Comparison of ENCODE assay signal across 8 cellular contexts in the genomic region with DNA sequence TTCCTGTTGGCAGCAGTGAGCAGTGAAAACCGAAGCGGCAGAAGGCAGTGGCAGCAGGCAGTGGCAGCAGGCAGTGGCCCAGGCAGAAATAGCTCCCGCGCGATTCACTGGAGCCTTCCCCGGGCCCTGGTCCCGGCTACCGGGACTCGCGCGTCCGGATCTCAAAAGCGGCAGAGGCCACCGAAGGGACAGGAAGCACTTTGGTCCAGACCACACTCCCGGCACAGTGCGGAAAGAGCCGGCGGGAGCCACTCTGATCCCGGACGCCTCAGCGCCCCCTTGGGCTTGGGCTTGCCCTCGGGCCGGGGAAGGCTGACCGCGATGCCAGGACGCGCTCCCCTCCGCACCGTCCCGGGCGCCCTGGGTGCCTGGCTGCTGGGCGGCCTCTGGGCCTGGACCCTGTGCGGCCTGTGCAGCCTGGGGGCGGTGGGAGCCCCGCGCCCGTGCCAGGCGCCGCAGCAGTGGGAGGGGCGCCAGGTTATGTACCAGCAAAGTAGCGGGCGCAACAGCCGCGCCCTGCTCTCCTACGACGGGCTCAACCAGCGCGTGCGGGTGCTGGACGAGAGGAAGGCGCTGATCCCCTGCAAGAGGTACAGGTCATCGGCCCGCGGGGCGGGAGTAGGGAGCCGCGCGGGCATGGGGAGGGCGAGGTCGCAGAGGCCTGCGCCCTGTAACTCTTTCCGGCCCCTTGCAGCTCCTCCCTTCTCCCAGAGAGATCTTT. TPM values are rescaled to one million over a fixed set of nuclear protein-coding genes. Genes with fewer than 3 reads are reported as not detected.
DNase-seq lines count a peak whose midpoint lies in the region; ATAC-seq, FAIRE-seq and TF ChIP-seq lines count a peak whose summit lies in the region.

A gene (plus strand): TSS at position 22 of the 721 bp plus-strand sequence. CDS start 300 bp downstream, at position 322.

- H3K4me3 ChIP-seq in RWPE2 (ENCODE audit: severe bottlenecking), result peak within 1 kb of the TSS; percentile 33
- H3K4me3 ChIP-seq in choroid plexus epithelial cell (ENCODE audit: low read depth, low read length), result peak within 1 kb of the TSS; percentile 61

- H3K9me3 ChIP-seq in RWPE2 (ENCODE audit: severe bottlenecking), result no peaks in the 10 kb centered on the region

- FAIRE-seq in HTR-8/SVneo (lab: Jason Lieb, UNC), result no peak

- H3K36me3 ChIP-seq in RWPE2 (ENCODE audit: low read depth), result no peaks in the 10 kb centered on the region

- DNase-seq in DMS114 treated with DMSO at 0.1 percent for 48 hours (lab: John Stamatoyannopoulos, UW; ENCODE audit: unreplicated experiment), result peak; percentile 68
- peak; percentile 23 for DNase-seq in HTR-8/SVneo (ENCODE audit: insufficient read length, low spot score)
- DNase-seq in RWPE2 (ENCODE audit: low spot score), result no peak
- no peak for DNase-seq in choroid plexus epithelial cell (ENCODE audit: low read depth)
- DNase-seq in left lobe of liver (ENCODE audit: low spot score), result peak; percentile 73
- peak; percentile 47 for DNase-seq in stimulated activated CD8-positive, alpha-beta memory T cell treated with anti-CD3 and anti-CD28 coated beads, Interleukin-4, amount 100 ng/mL, for 48 hours
- DNase-seq in activated effector memory CD4-positive, alpha-beta T cell treated with anti-CD3 and anti-CD28 coated beads, Interleukin-2, amount 50 U/mL, for 16 hours, result no peak

- ATAC-seq in GM19455 (IDR thresholded peaks at IDR 0.05; ENCODE audit: unreplicated experiment) (peak; percentile 31), RWPE2 (ENCODE audit: low read depth) (peak; percentile 62), left lobe of liver (peak; percentile 83)

- no peaks in the 10 kb centered on the region for H3K4me1 ChIP-seq in RWPE2 (ENCODE audit: insufficient read depth, poor library complexity, severe bottlenecking)

- TF ChIP-seq CTCF in RWPE2 (IDR thresholded peaks at IDR 0.05; ENCODE audit: poor library complexity, severe bottlenecking) (peak; percentile 14), choroid plexus epithelial cell (conservative IDR thresholded peaks at IDR 0.05; ENCODE audit: low read depth, low read length) (peak; percentile 10)

- H3K27ac ChIP-seq in RWPE2 (ENCODE audit: poor library complexity, severe bottlenecking), result no peak within 1 kb of the TSS

- H3K27me3 ChIP-seq in RWPE2 (ENCODE audit: insufficient read depth, poor library complexity, severe bottlenecking), result peaks cover 35% of the 10 kb centered on the region

RNA-seq across cellular contexts. Expression of the gene that starts here (rescaled TPM):
- 7.9 TPM for total RNA-seq in left lobe of liver

Comparison
In these comparisons a context has a peak if more than half of its experiments do, and no peak if none do; other contexts are left out.
1. DNase-seq: peak in DMS114 treated with DMSO at 0.1 percent for 48 hours (single experiment), HTR-8/SVneo (single experiment), left lobe of liver (single experiment) and stimulated activated CD8-positive, alpha-beta memory T cell treated with anti-CD3 and anti-CD28 coated beads, Interleukin-4, amount 100 ng/mL, for 48 hours (single experiment); none in RWPE2 (single experiment), choroid plexus epithelial cell (single experiment) and activated effector memory CD4-positive, alpha-beta T cell treated with anti-CD3 and anti-CD28 coated beads, Interleukin-2, amount 50 U/mL, for 16 hours (single experiment).
2. ATAC-seq: peak in every context shown above with its lines; median percentile 83 in left lobe of liver; 62 in RWPE2; 31 in GM19455.